1 cellular context compared by ENCODE assay signal in genomic region chr4:3781193-3781886, GRCh38.
TF ChIP-seq lines count a peak whose summit lies in the region.

No MANE protein-coding gene starts in this region.

TF ChIP-seq in HepG2, 621 proteins besides CTCF, POLR2A, EP300 and RAD21 (continued from another document):
- TF ChIP-seq SP1 (IDR thresholded peaks at IDR 0.05): peak; percentile 73; the same call in 1 of the 2 replicates
- TF ChIP-seq SP1 (CRISPR knock-in tag; IDR thresholded peaks at IDR 0.05): no peak
- TF ChIP-seq POLR2AphosphoS5 (IDR thresholded peaks at IDR 0.05; ENCODE audit: low read depth, low read length): peak; percentile 41
- peak; percentile 41 for TF ChIP-seq HNRNPK (IDR thresholded peaks at IDR 0.05; ENCODE audit: low read depth, low read length, poor library complexity, severe bottlenecking)
- no peak for TF ChIP-seq CREB1 (IDR thresholded peaks at IDR 0.05)
- no peak for TF ChIP-seq CREB1 (CRISPR knock-in tag; IDR thresholded peaks at IDR 0.05)
- no peak for TF ChIP-seq ZNF556 (CRISPR knock-in tag; IDR thresholded peaks at IDR 0.05; ENCODE audit: borderline replicate concordance)
- peak; percentile 57; the same call in 1 of the 2 replicates for TF ChIP-seq RAD51 (IDR thresholded peaks at IDR 0.05; ENCODE audit: borderline replicate concordance)
- TF ChIP-seq DRAP1 (CRISPR knock-in tag; IDR thresholded peaks at IDR 0.05): peak; percentile 61; the same call in 1 of the 2 replicates
- peak; percentile 49; the same call in 1 of the 2 replicates for TF ChIP-seq FOXK2 (IDR thresholded peaks at IDR 0.05)
- no peak for TF ChIP-seq SRSF1 (optimal IDR thresholded peaks at IDR 0.05; ENCODE audit: low read depth, low read length)
- TF ChIP-seq MNT (IDR thresholded peaks at IDR 0.05): peak; percentile 57; the same call in 1 of the 2 replicates
- TF ChIP-seq NCOA1 (CRISPR knock-in tag; IDR thresholded peaks at IDR 0.05): no peak
- peak; percentile 77 for TF ChIP-seq ZNF263 (CRISPR knock-in tag; IDR thresholded peaks at IDR 0.05)
- TF ChIP-seq ZSCAN25 (CRISPR knock-in tag; IDR thresholded peaks at IDR 0.05): no peak
- TF ChIP-seq ZNF609 (CRISPR knock-in tag; IDR thresholded peaks at IDR 0.05; ENCODE audit: borderline replicate concordance): 0 out of 2 replicates have a peak, but pooled peaks have one; percentile 1
- peak; percentile 35; the same call in 1 of the 2 replicates for TF ChIP-seq POLR2G (IDR thresholded peaks at IDR 0.05; ENCODE audit: low read depth, low read length)
- TF ChIP-seq PAXIP1 (CRISPR knock-in tag; conservative IDR thresholded peaks at IDR 0.05): 0 out of 2 replicates have a peak, but pooled peaks have one; percentile 6
- peak; percentile 5 for TF ChIP-seq PCBP2 (optimal IDR thresholded peaks at IDR 0.05; ENCODE audit: low read depth, low read length, poor library complexity, severe bottlenecking)
- 0 out of 2 replicates have a peak, but pooled peaks have one; percentile 12 for TF ChIP-seq KLF6 (CRISPR knock-in tag; IDR thresholded peaks at IDR 0.05)
- TF ChIP-seq SAP130 (CRISPR knock-in tag; IDR thresholded peaks at IDR 0.05; ENCODE audit: low read depth): peak; percentile 9; the same call in 1 of the 2 replicates
- TF ChIP-seq DR1 (CRISPR knock-in tag; IDR thresholded peaks at IDR 0.05): 0 out of 2 replicates have a peak, but pooled peaks have one; percentile 25
